Comparison of ENCODE assay signal across 1 cellular context in the genomic region with DNA sequence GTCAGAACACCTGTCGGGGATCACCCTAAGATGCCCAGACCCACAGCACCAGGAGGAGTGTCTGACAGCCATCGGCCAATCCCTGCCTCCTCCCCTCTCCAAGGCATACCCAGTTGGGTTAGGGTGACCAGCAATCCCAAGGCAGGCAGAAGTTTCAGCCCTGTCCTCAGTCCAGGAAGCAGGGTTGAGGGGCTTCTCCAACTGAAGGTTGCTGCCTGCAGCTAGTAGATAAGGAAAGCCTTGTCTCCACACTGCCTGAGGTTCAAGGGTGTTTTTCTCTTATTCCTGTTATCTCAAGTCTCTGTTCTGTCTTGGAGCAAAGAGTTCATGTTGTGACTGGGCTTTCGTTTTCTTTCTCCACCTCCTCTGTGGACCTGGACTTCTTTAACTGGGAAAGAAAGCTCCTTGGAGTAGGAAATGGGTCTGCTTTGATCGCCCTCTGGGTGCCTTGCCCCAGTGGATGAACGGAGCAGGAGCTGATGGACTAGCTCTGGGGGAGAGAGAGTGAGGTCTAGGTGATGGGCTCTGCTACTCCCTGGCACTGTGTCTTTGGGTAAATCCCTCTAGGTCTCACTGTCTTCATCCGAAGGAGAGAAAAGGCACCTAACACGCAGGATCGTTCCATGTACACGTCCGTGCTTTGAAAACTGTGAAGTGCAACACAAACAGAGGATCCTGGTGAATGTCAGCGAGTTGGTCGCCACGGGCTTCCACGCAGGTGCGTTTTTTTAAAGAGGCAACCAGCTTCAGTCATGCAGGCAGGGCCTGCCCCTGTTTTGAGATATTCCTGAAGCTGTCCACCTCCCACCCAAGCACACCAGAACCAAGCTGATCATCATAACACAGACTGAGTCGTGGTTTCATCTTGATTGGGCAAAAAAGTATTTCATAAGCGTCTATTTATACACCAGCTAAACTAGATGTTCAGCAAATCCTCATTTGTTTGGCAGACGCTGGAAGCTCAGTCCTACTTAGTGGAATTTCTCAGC.
TF ChIP-seq lines count a peak whose summit lies in the region.

No MANE protein-coding gene starts in this region.

TF ChIP-seq in WTC11, 78 proteins besides CTCF, POLR2A, EP300 and RAD21 (continued from another document):
- TF ChIP-seq, protein P1, sequence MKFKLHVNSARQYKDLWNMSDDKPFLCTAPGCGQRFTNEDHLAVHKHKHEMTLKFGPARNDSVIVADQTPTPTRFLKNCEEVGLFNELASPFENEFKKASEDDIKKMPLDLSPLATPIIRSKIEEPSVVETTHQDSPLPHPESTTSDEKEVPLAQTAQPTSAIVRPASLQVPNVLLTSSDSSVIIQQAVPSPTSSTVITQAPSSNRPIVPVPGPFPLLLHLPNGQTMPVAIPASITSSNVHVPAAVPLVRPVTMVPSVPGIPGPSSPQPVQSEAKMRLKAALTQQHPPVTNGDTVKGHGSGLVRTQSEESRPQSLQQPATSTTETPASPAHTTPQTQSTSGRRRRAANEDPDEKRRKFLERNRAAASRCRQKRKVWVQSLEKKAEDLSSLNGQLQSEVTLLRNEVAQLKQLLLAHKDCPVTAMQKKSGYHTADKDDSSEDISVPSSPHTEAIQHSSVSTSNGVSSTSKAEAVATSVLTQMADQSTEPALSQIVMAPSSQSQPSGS (CRISPR knock-in tag; IDR thresholded peaks at IDR 0.05; ENCODE audit: borderline replicate concordance, low read depth): no peak
- TF ChIP-seq, protein P2, sequence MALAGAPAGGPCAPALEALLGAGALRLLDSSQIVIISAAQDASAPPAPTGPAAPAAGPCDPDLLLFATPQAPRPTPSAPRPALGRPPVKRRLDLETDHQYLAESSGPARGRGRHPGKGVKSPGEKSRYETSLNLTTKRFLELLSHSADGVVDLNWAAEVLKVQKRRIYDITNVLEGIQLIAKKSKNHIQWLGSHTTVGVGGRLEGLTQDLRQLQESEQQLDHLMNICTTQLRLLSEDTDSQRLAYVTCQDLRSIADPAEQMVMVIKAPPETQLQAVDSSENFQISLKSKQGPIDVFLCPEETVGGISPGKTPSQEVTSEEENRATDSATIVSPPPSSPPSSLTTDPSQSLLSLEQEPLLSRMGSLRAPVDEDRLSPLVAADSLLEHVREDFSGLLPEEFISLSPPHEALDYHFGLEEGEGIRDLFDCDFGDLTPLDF (CRISPR knock-in tag; IDR thresholded peaks at IDR 0.05): no peak
- TF ChIP-seq, protein P3, sequence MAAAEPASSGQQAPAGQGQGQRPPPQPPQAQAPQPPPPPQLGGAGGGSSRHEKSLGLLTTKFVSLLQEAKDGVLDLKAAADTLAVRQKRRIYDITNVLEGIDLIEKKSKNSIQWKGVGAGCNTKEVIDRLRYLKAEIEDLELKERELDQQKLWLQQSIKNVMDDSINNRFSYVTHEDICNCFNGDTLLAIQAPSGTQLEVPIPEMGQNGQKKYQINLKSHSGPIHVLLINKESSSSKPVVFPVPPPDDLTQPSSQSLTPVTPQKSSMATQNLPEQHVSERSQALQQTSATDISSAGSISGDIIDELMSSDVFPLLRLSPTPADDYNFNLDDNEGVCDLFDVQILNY (CRISPR knock-in tag; IDR thresholded peaks at IDR 0.05): no peak
- TF ChIP-seq SP1 (CRISPR knock-in tag; conservative IDR thresholded peaks at IDR 0.05) (no peak), ZNF416 (CRISPR knock-in tag; IDR thresholded peaks at IDR 0.05) (no peak), ATF1 (CRISPR knock-in tag; IDR thresholded peaks at IDR 0.05) (no peak), NR1H2 (CRISPR knock-in tag; IDR thresholded peaks at IDR 0.05) (no peak)
- TF ChIP-seq, protein P4, sequence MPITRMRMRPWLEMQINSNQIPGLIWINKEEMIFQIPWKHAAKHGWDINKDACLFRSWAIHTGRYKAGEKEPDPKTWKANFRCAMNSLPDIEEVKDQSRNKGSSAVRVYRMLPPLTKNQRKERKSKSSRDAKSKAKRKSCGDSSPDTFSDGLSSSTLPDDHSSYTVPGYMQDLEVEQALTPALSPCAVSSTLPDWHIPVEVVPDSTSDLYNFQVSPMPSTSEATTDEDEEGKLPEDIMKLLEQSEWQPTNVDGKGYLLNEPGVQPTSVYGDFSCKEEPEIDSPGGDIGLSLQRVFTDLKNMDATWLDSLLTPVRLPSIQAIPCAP (CRISPR knock-in tag; IDR thresholded peaks at IDR 0.05): no peak
- TF ChIP-seq, protein P5, sequence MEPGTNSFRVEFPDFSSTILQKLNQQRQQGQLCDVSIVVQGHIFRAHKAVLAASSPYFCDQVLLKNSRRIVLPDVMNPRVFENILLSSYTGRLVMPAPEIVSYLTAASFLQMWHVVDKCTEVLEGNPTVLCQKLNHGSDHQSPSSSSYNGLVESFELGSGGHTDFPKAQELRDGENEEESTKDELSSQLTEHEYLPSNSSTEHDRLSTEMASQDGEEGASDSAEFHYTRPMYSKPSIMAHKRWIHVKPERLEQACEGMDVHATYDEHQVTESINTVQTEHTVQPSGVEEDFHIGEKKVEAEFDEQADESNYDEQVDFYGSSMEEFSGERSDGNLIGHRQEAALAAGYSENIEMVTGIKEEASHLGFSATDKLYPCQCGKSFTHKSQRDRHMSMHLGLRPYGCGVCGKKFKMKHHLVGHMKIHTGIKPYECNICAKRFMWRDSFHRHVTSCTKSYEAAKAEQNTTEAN (CRISPR knock-in tag; IDR thresholded peaks at IDR 0.05): no peak
- TF ChIP-seq, protein P6, sequence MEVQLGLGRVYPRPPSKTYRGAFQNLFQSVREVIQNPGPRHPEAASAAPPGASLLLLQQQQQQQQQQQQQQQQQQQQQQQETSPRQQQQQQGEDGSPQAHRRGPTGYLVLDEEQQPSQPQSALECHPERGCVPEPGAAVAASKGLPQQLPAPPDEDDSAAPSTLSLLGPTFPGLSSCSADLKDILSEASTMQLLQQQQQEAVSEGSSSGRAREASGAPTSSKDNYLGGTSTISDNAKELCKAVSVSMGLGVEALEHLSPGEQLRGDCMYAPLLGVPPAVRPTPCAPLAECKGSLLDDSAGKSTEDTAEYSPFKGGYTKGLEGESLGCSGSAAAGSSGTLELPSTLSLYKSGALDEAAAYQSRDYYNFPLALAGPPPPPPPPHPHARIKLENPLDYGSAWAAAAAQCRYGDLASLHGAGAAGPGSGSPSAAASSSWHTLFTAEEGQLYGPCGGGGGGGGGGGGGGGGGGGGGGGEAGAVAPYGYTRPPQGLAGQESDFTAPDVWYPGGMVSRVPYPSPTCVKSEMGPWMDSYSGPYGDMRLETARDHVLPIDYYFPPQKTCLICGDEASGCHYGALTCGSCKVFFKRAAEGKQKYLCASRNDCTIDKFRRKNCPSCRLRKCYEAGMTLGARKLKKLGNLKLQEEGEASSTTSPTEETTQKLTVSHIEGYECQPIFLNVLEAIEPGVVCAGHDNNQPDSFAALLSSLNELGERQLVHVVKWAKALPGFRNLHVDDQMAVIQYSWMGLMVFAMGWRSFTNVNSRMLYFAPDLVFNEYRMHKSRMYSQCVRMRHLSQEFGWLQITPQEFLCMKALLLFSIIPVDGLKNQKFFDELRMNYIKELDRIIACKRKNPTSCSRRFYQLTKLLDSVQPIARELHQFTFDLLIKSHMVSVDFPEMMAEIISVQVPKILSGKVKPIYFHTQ (CRISPR knock-in tag; IDR thresholded peaks at IDR 0.05): no peak
